ENCODE assay signal across 8 cellular contexts in the genomic region with DNA sequence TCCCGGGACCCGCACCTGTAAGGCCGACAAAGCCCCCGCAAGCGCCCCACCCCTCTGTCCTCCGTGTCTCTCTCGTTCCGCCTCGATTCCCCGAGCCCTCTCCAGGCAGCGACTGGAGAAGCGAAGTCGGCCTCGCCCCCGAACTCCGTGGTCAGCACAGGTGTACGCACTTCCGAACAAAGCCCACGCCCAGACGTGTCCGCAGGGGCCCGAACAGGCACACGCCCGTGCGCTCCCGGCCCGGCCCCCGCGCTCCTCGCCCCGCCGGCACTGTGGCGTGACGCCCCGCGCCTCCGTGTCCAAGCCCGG. TPM values are rescaled to one million over a fixed set of nuclear protein-coding genes. Genes with fewer than 3 reads are reported as not detected.
A peak's percentile ranks its signal among the peaks of the same experiment; 100 is the strongest.
DNase-seq lines count a peak whose midpoint lies in the region; ATAC-seq, FAIRE-seq and TF ChIP-seq lines count a peak whose summit lies in the region.

No MANE protein-coding gene starts in this region.

- TF ChIP-seq CTCF in GM12864 (IDR thresholded peaks at IDR 0.05; ENCODE audit: low read depth, low read length, missing control alignments) (no peak), body of pancreas (IDR thresholded peaks at IDR 0.05) (no peak), HepG2 (CRISPR knock-in tag; IDR thresholded peaks at IDR 0.05) (no peak), tibial artery (IDR thresholded peaks at IDR 0.05) (no peak)

- WGBS in body of pancreas, 2 donors = 1% methylated on average over 38 of the region's 38 CpGs; no CpG with 5 or more reads in 1 of the 2 donors
- WGBS in HepG2 (ENCODE audit: low lambda C conversion rate) = no CpG with 5 or more reads among the region's 38 CpGs

- ATAC-seq in HG03175 (IDR thresholded peaks at IDR 0.05; ENCODE audit: unreplicated experiment) (peak; percentile 23), body of pancreas (no peak), HepG2 (peak; percentile 45), GM19455 (IDR thresholded peaks at IDR 0.05; ENCODE audit: unreplicated experiment) (no peak), GM18511 (IDR thresholded peaks at IDR 0.05; ENCODE audit: unreplicated experiment) (no peak)

- in situ Hi-C loops in HepG2 (cut with HindIII; ENCODE audit: extremely low pct_ligation_motif_present, low pct_unique_long_range_greater_than_20kb) = loop anchor here (10.0 kb wide), 1 partner anchor 281 kb away; no protein-coding TSS in a partner anchor

- intact Hi-C loops in body of pancreas (cut with DNase I) = no loop called here
- intact Hi-C loops in HepG2 (cut with micrococcal nuclease; ENCODE audit: unreplicated experiment) = no loop called here
- intact Hi-C loops in tibial artery (cut with DNase I; ENCODE audit: low total_unique reads) = no loop called here

- TF ChIP-seq POLR2A in body of pancreas (IDR thresholded peaks at IDR 0.05) = no peak
- no peak for TF ChIP-seq POLR2A in HepG2 (IDR thresholded peaks at IDR 0.05; ENCODE audit: insufficient read depth in 1 of 2, low read depth in 2 of 2, low read length in 2 of 2)

- POLR2A ChIA-PET in HepG2 (lab: Yijun Ruan, JAX) = no interaction called here

- no peak for FAIRE-seq in HepG2 (lab: Jason Lieb, UNC)

- no peak overlapping the region for H3K9ac ChIP-seq in HepG2 (ENCODE audit: insufficient read depth, low read depth, low read length)

- H3K27ac ChIP-seq in body of pancreas (peak overlapping the region; percentile 69 to 89 (median 86)), HepG2 (ENCODE audit: extremely low read length, insufficient read depth, low read length) (no peak overlapping the region), tibial artery (no peak overlapping the region)

- no peak overlapping the region for H2AFZ ChIP-seq in HepG2 (ENCODE audit: low read length)

- no peaks in the 10 kb centered on the region for H3K9me3 ChIP-seq in body of pancreas
- no peaks in the 10 kb centered on the region for H3K9me3 ChIP-seq in HepG2 (ENCODE audit: low read length)
- H3K9me3 ChIP-seq in tibial artery = no peaks in the 10 kb centered on the region

- H3K4me2 ChIP-seq in HepG2 (ENCODE audit: low read depth, low read length) = peak overlapping the region; percentile 61

- peak overlapping the region; percentile 44; the same call in 1 of the 2 replicates for H3K4me3 ChIP-seq in GM12864 (ENCODE audit: low read depth, low read length)
- peak overlapping the region; percentile 80 to 81 for H3K4me3 ChIP-seq in body of pancreas
- peak overlapping the region; percentile 26 to 57 (median 34); a peak in 4 of 6 replicates for H3K4me3 ChIP-seq in HepG2 (replicated peaks in 1 of 3; ENCODE audit: insufficient read depth in 1 of 3, low read depth in 2 of 3, low read length in 3 of 3)
- peak overlapping the region; percentile 34 to 52 for H3K4me3 ChIP-seq in tibial artery

- H3K27me3 ChIP-seq in body of pancreas = no peaks in the 10 kb centered on the region
- peaks cover 6 to 43% of the 10 kb centered on the region in 2 experiments; a peak in 4 of 5 replicates for H3K27me3 ChIP-seq in HepG2 (ENCODE audit: control insufficient read depth in 1 of 2, insufficient read depth in 2 of 2, low read length in 2 of 2)
- H3K27me3 ChIP-seq in tibial artery = peaks cover 0 to 48% of the 10 kb centered on the region in 2 donors

- H4K20me1 ChIP-seq in HepG2 (ENCODE audit: insufficient read depth, low read length) = no peaks in the 10 kb centered on the region

- TF ChIP-seq EP300 in HepG2 (IDR thresholded peaks at IDR 0.05; ENCODE audit: low read depth in 2 of 2, low read length in 2 of 2) (no peak), HepG2 (CRISPR knock-in tag; IDR thresholded peaks at IDR 0.05; ENCODE audit: borderline replicate concordance) (no peak)

- H3K4me1 ChIP-seq in body of pancreas (peaks cover 50% of the 10 kb centered on the region), HepG2 (ENCODE audit: insufficient read depth, low read length) (no peaks in the 10 kb centered on the region), tibial artery (peaks cover 0 to 27% (median 21%) of the 10 kb centered on the region in 4 donors)

- CTCF ChIA-PET in HepG2 (lab: Yijun Ruan, JAX; ENCODE audit: low intra/inter-chr PET ratio, low total read pairs) = no interaction called here

- no peak for TF ChIP-seq RAD21 in HepG2 (CRISPR knock-in tag; IDR thresholded peaks at IDR 0.05)

- no peaks in the 10 kb centered on the region for H3K36me3 ChIP-seq in body of pancreas (replicated peaks in 1 of 2; ENCODE audit: insufficient read depth in 1 of 2, low read depth in 2 of 2)
- H3K36me3 ChIP-seq in HepG2 (replicated peaks in 1 of 2; ENCODE audit: control insufficient read depth in 1 of 2, insufficient read depth in 2 of 2, low read length in 2 of 2) = no peaks in the 10 kb centered on the region
- no peaks in the 10 kb centered on the region for H3K36me3 ChIP-seq in tibial artery

- H3K79me2 ChIP-seq in HepG2 (ENCODE audit: insufficient read depth, low read length) = no peaks in the 10 kb centered on the region

- no TSS peak for BruUV-seq in HepG2 (replicated peaks; lab: Mats Ljungman, UMichigan)

- no peak for DNase-seq in GM12864 (ENCODE audit: low read depth)
- peak in 1 of 4 donors; percentile 43 for DNase-seq in body of pancreas
- no peak for DNase-seq in HepG2 (ENCODE audit: low spot score)
- DNase-seq in tibial artery = no peak
- no peak for DNase-seq in HCEC 1CT

TF ChIP-seq in HepG2, 621 proteins besides CTCF, POLR2A, EP300 and RAD21 (continues in another document):
- TF ChIP-seq, protein P1, sequence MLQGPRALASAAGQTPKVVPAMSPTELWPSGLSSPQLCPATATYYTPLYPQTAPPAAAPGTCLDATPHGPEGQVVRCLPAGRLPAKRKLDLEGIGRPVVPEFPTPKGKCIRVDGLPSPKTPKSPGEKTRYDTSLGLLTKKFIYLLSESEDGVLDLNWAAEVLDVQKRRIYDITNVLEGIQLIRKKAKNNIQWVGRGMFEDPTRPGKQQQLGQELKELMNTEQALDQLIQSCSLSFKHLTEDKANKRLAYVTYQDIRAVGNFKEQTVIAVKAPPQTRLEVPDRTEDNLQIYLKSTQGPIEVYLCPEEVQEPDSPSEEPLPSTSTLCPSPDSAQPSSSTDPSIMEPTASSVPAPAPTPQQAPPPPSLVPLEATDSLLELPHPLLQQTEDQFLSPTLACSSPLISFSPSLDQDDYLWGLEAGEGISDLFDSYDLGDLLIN (CRISPR knock-in tag; IDR thresholded peaks at IDR 0.05; ENCODE audit: borderline replicate concordance) = no peak
- TF ChIP-seq, protein P2, sequence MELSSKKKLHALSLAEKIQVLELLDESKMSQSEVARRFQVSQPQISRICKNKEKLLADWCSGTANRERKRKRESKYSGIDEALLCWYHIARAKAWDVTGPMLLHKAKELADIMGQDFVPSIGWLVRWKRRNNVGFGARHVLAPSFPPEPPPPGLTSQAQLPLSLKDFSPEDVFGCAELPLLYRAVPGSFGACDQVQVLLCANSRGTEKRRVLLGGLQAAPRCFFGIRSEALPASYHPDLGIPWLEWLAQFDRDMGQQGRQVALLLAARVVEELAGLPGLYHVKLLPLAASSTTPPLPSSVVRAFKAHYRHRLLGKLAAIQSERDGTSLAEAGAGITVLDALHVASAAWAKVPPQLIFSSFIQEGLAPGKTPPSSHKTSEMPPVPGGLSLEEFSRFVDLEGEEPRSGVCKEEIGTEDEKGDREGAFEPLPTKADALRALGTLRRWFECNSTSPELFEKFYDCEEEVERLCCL (CRISPR knock-in tag; IDR thresholded peaks at IDR 0.05; ENCODE audit: borderline replicate concordance) = no peak
- TF ChIP-seq ZFP90 (CRISPR knock-in tag; IDR thresholded peaks at IDR 0.05; ENCODE audit: borderline replicate concordance) (no peak), ZNF709 (CRISPR knock-in tag; IDR thresholded peaks at IDR 0.05) (no peak), ZNF749 (CRISPR knock-in tag; IDR thresholded peaks at IDR 0.05; ENCODE audit: borderline replicate concordance) (no peak), TFE3 (CRISPR knock-in tag; IDR thresholded peaks at IDR 0.05) (no peak), RFX1 (IDR thresholded peaks at IDR 0.05) (no peak), ERF (CRISPR knock-in tag; IDR thresholded peaks at IDR 0.05) (no peak), ZNF263 (CRISPR knock-in tag; IDR thresholded peaks at IDR 0.05) (no peak)

RNA-seq across cellular contexts. Expression of gene NRCAM, which starts 0.8 kb away (rescaled TPM):
- total RNA-seq in body of pancreas = 10 to 100 TPM; 39.4 to 49.8 TPM
- total RNA-seq in HepG2 (2016; rRNA removed; fragmentation: Illumina TruSeq; extraction: Trizol) = 0.31 and 0.39 TPM in 2 replicates
- total RNA-seq in HepG2 (2016; cell fraction: cytosol; rRNA removed; fragmentation: Illumina TruSeq; extraction: Trizol; ENCODE audit: low read depth) = 0.18 TPM in 1 of 2 replicates, not detected in the other
- total RNA-seq in HepG2 (2016; cell fraction: insoluble cytoplasmic fraction; rRNA removed; fragmentation: Illumina TruSeq; extraction: Trizol) = 0.35 and 0.61 TPM in 2 replicates
- total RNA-seq in HepG2 (2016; cell fraction: membrane; rRNA removed; fragmentation: Illumina TruSeq; extraction: Trizol) = 0.07 and 0.15 TPM in 2 replicates
- total RNA-seq in HepG2 (2016; cell fraction: nucleus; rRNA removed; fragmentation: Illumina TruSeq; extraction: Trizol) = 0.91 and 1.6 TPM in 2 replicates
- 0.31 and 0.33 TPM in 2 replicates for polyA plus RNA-seq in HepG2 (2011; rRNA removed)
- polyA plus RNA-seq in HepG2 (2011; cell fraction: cytosol; rRNA removed) = 0.11 and 0.21 TPM in 2 replicates
- polyA plus RNA-seq in HepG2 (2011; cell fraction: nucleus; rRNA removed) = 0.10 and 0.16 TPM in 2 replicates
- polyA plus RNA-seq in HepG2 (2012) = 0.15 and 0.24 TPM in 2 replicates
- polyA plus RNA-seq in HepG2 (2016; cell fraction: cytosol; fragmentation: Illumina TruSeq; extraction: Trizol; ENCODE audit: low read depth) = 0.02 TPM in 1 of 2 replicates, not detected in the other
- polyA plus RNA-seq in HepG2 (2016; cell fraction: insoluble cytoplasmic fraction; fragmentation: Illumina TruSeq; extraction: Trizol; ENCODE audit: low read depth) = 0.47 and 0.73 TPM in 2 replicates
- polyA plus RNA-seq in HepG2 (2016; cell fraction: membrane; fragmentation: Illumina TruSeq; extraction: Trizol; ENCODE audit: low read depth) = 0.07 and 0.08 TPM in 2 replicates
- 1.9 and 2.0 TPM in 2 replicates for polyA plus RNA-seq in HepG2 (2016; cell fraction: nucleus; fragmentation: Illumina TruSeq; extraction: Trizol; ENCODE audit: insufficient read depth, low read depth)
- polyA minus RNA-seq in HepG2 (2011; rRNA and poly(A)+ RNA removed; ENCODE audit: low replicate concordance) = 0.42 and 0.90 TPM in 2 replicates
- polyA minus RNA-seq in HepG2 (2011; cell fraction: cytosol; rRNA and poly(A)+ RNA removed) = 0.26 and 0.89 TPM in 2 replicates
- 0.75 and 1.3 TPM in 2 replicates for polyA minus RNA-seq in HepG2 (2011; cell fraction: nucleus; rRNA and poly(A)+ RNA removed)

Comparison
In these comparisons a context has a peak if more than half of its experiments do, and no peak if none do; other contexts are left out.
1. ATAC-seq: peak in HG03175 (single experiment) and HepG2 (single experiment); none in body of pancreas (single experiment), GM19455 (single experiment) and GM18511 (single experiment).
2. H3K27ac ChIP-seq: peak in body of pancreas (4 of 4); none in HepG2 (single experiment) and tibial artery (0 of 2).
3. RNA of gene NRCAM, which starts 0.8 kb away (total RNA-seq): 39.4 to 49.8 TPM in body of pancreas; 0.07 to 1.6 TPM in HepG2; every median in the first group is over 10 times any median in the second.
4. Peak in every context shown above with its lines, with median percentiles within 50 percentile points of each other: H3K4me3 ChIP-seq.